Comparison of ENCODE assay signal across 1 cellular context in genomic region chr5:14261237-14261636, GRCh38.
A peak's percentile ranks its signal among the peaks of the same experiment; 100 is the strongest.
TF ChIP-seq lines count a peak whose summit lies in the region.

No MANE protein-coding gene starts in this region.

TF ChIP-seq in HEK293, 187 proteins besides CTCF, POLR2A, EP300 and RAD21 (continued from another document):
- no peak for TF ChIP-seq REST (tag by site-specific recombination; IDR thresholded peaks at IDR 0.05)
- TF ChIP-seq ZBTB26 (tag by site-specific recombination; optimal IDR thresholded peaks at IDR 0.05) = peak; percentile 4
- no peak for TF ChIP-seq ZFP3 (tag by site-specific recombination; IDR thresholded peaks at IDR 0.05; ENCODE audit: low read depth)
